In genomic region chr1:155051777-155052398, GRCh38 we compare ENCODE assay signal across 8 cellular contexts. TPM values are rescaled to one million over a fixed set of nuclear protein-coding genes. Genes with fewer than 3 reads are reported as not detected.
DNase-seq lines count a peak whose midpoint lies in the region; ATAC-seq, FAIRE-seq and TF ChIP-seq lines count a peak whose summit lies in the region.

No MANE protein-coding gene starts in this region.

- peak overlapping the region; percentile 79 for H3K4me3 Mint-ChIP-seq in activated B cell treated with CpG ODN at 0.5 μM for 24 hours

- peak overlapping the region; percentile 79 for H3K4me3 ChIP-seq in GM12875 (ENCODE audit: low read depth, low read length)
- H3K4me3 ChIP-seq in HepG2 (replicated peaks in 1 of 3; ENCODE audit: insufficient read depth in 1 of 3, low read depth in 2 of 3, low read length in 3 of 3) = peak overlapping the region; percentile 59 to 88 (median 70)

- H4K20me1 ChIP-seq in HepG2 (ENCODE audit: insufficient read depth, low read length) = no peaks in the 10 kb centered on the region

- TF ChIP-seq RAD21 in HepG2 (CRISPR knock-in tag; IDR thresholded peaks at IDR 0.05) = no peak

- peaks cover 2% of the 10 kb centered on the region for H3K36me3 Mint-ChIP-seq in activated B cell treated with CpG ODN at 0.5 μM for 24 hours (ENCODE audit: low read depth)

- intact Hi-C loops in activated B cell treated with CpG ODN at 0.5 μM for 24 hours (cut with micrococcal nuclease) (loop anchor here (1.0 to 2.0 kb wide), 6 partner anchors 9 to 121 kb away; partner anchors contain the start of genes KRTCAP2, PYGO2, TRIM46 and ZBTB7B), HepG2 (cut with micrococcal nuclease; ENCODE audit: unreplicated experiment) (no loop called here)

- in situ Hi-C loops in HepG2 (cut with HindIII; ENCODE audit: extremely low pct_ligation_motif_present, low pct_unique_long_range_greater_than_20kb) = no loop called here

- H3K27ac ChIP-seq in 22Rv1 = peak overlapping the region; percentile 100
- H3K27ac ChIP-seq in cingulate gyrus (ENCODE audit: low read depth, low read length) = peak overlapping the region; percentile 81
- no peak overlapping the region for H3K27ac ChIP-seq in HepG2 (ENCODE audit: extremely low read length, insufficient read depth, low read length)

- no peak for FAIRE-seq in HepG2 (lab: Jason Lieb, UNC)

- no peak overlapping the region for H3K27ac Mint-ChIP-seq in activated B cell treated with CpG ODN at 0.5 μM for 24 hours

- BruUV-seq in HepG2 (replicated peaks; lab: Mats Ljungman, UMichigan) = no TSS peak

- no peaks in the 10 kb centered on the region for H3K9me3 Mint-ChIP-seq in activated B cell treated with CpG ODN at 0.5 μM for 24 hours

- H3K79me2 ChIP-seq in HepG2 (ENCODE audit: insufficient read depth, low read length) = no peaks in the 10 kb centered on the region

- CTCF ChIA-PET in activated B cell treated with CpG ODN at 0.5 μM for 24 hours (lab: Charles Lee) (interaction anchor here (1.0 to 3.1 kb wide), 8 partner anchors 9 to 492 kb away, joined by 3 to 37 read pairs (median 4); partner anchors contain the start of genes EFNA4 and PYGO2), HepG2 (lab: Yijun Ruan, JAX; ENCODE audit: low intra/inter-chr PET ratio, low total read pairs) (interaction anchor here (0.8 to 1.9 kb wide), 4 partner anchors 10 to 91 kb away, joined by 3 to 7 read pairs (median 4); no protein-coding TSS in a partner anchor)

- peak; percentile 52 for DNase-seq in NCI-H1105 (lab: John Stamatoyannopoulos, UW)
- DNase-seq in activated B cell treated with CpG ODN at 0.5 μM for 24 hours = no peak
- DNase-seq in HepG2 (ENCODE audit: low spot score) = no peak
- DNase-seq in stimulated activated CD8-positive, alpha-beta memory T cell treated with anti-CD3 and anti-CD28 coated beads, Interleukin-12 subunit alpha, Interleukin-12 subunit beta, amount 100 ng/mL, for 4 hours (ENCODE audit: low read depth) = peak; percentile 29

- H2AFZ ChIP-seq in HepG2 (ENCODE audit: low read length) = no peak overlapping the region

- TF ChIP-seq EP300 in HepG2 (IDR thresholded peaks at IDR 0.05; ENCODE audit: low read depth in 2 of 2, low read length in 2 of 2) (no peak), HepG2 (CRISPR knock-in tag; IDR thresholded peaks at IDR 0.05; ENCODE audit: borderline replicate concordance) (no peak)

- POLR2A ChIA-PET in activated B cell treated with CpG ODN at 0.5 μM for 24 hours (lab: Charles Lee) = interaction anchor here (0.8 to 1.6 kb wide), 7 partner anchors 10 to 91 kb away, joined by 3 to 12 read pairs (median 5); partner anchors contain the start of gene FLAD1
- POLR2A ChIA-PET in HepG2 (lab: Yijun Ruan, JAX) = interaction anchor here (0.9 to 2.7 kb wide), 3 partner anchors 13 to 81 kb away, joined by 3 to 8 read pairs (median 4); partner anchors contain the start of gene SHC1

- ATAC-seq in activated B cell treated with CpG ODN at 0.5 μM for 24 hours (ENCODE audit: low read depth) (peak; percentile 26), HepG2 (peak; percentile 16), HG03565 (IDR thresholded peaks at IDR 0.05; ENCODE audit: unreplicated experiment) (no peak)

- peak overlapping the region; percentile 57 for H3K9ac ChIP-seq in HepG2 (ENCODE audit: insufficient read depth, low read depth, low read length)

- TF ChIP-seq CTCF in 22Rv1 (IDR thresholded peaks at IDR 0.05) (no peak), GM12875 (IDR thresholded peaks at IDR 0.05; ENCODE audit: borderline replicate concordance, insufficient read depth, low read depth, low read length) (no peak), activated B cell treated with CpG ODN at 0.5 μM for 24 hours (IDR thresholded peaks at IDR 0.05) (no peak), HepG2 (CRISPR knock-in tag; IDR thresholded peaks at IDR 0.05) (no peak)

- no peaks in the 10 kb centered on the region for H3K9me3 ChIP-seq in HepG2 (ENCODE audit: low read length)

- no peaks in the 10 kb centered on the region for H3K27me3 Mint-ChIP-seq in activated B cell treated with CpG ODN at 0.5 μM for 24 hours

- peaks cover 52% of the 10 kb centered on the region for H3K4me1 ChIP-seq in HepG2 (ENCODE audit: insufficient read depth, low read length)

- H3K4me2 ChIP-seq in HepG2 (ENCODE audit: low read depth, low read length) = peak overlapping the region; percentile 94

- H3K27me3 ChIP-seq in HepG2 (ENCODE audit: control insufficient read depth in 1 of 2, insufficient read depth in 2 of 2, low read length in 2 of 2) = no peaks in the 10 kb centered on the region

- WGBS in HepG2 (ENCODE audit: low lambda C conversion rate) = 3% methylated on average over 16 of the region's 27 CpGs

- peaks cover 22% of the 10 kb centered on the region for H3K4me1 Mint-ChIP-seq in activated B cell treated with CpG ODN at 0.5 μM for 24 hours

- no peak for TF ChIP-seq POLR2A in HepG2 (IDR thresholded peaks at IDR 0.05; ENCODE audit: insufficient read depth in 1 of 2, low read depth in 2 of 2, low read length in 2 of 2)

- peaks cover 0 to 10% of the 10 kb centered on the region in 2 experiments; a peak in 3 of 5 replicates for H3K36me3 ChIP-seq in HepG2 (replicated peaks in 1 of 2; ENCODE audit: control insufficient read depth in 1 of 2, insufficient read depth in 2 of 2, low read length in 2 of 2)

RNA-seq across cellular contexts. Expression of gene ADAM15, which starts 0.8 kb away (rescaled TPM):
- total RNA-seq in activated B cell treated with CpG ODN at 0.5 μM for 24 hours (11.3 and 13.7 TPM in 2 replicates), HepG2 (2016; rRNA removed; fragmentation: Illumina TruSeq; extraction: Trizol) (12.3 and 25.6 TPM in 2 replicates)
- 9.4 and 10.0 TPM in 2 replicates for total RNA-seq in HepG2 (2016; cell fraction: cytosol; rRNA removed; fragmentation: Illumina TruSeq; extraction: Trizol; ENCODE audit: low read depth)
- total RNA-seq in HepG2 (2016; cell fraction: insoluble cytoplasmic fraction; rRNA removed; fragmentation: Illumina TruSeq; extraction: Trizol) = 11.8 and 25.5 TPM in 2 replicates
- 12.6 and 15.4 TPM in 2 replicates for total RNA-seq in HepG2 (2016; cell fraction: membrane; rRNA removed; fragmentation: Illumina TruSeq; extraction: Trizol)
- 22.9 and 27.4 TPM in 2 replicates for total RNA-seq in HepG2 (2016; cell fraction: nucleus; rRNA removed; fragmentation: Illumina TruSeq; extraction: Trizol)
- 17.9 and 24.0 TPM in 2 replicates for polyA plus RNA-seq in HepG2 (2011; rRNA removed)
- polyA plus RNA-seq in HepG2 (2011; cell fraction: cytosol; rRNA removed) = 12.5 and 21.6 TPM in 2 replicates
- polyA plus RNA-seq in HepG2 (2011; cell fraction: nucleus; rRNA removed) = 100 and 115 TPM in 2 replicates
- 14.8 and 20.2 TPM in 2 replicates for polyA plus RNA-seq in HepG2 (2012)
- 8.0 and 8.2 TPM in 2 replicates for polyA plus RNA-seq in HepG2 (2016; cell fraction: cytosol; fragmentation: Illumina TruSeq; extraction: Trizol; ENCODE audit: low read depth)
- 10.2 and 14.0 TPM in 2 replicates for polyA plus RNA-seq in HepG2 (2016; cell fraction: insoluble cytoplasmic fraction; fragmentation: Illumina TruSeq; extraction: Trizol; ENCODE audit: low read depth)
- 11.2 and 16.1 TPM in 2 replicates for polyA plus RNA-seq in HepG2 (2016; cell fraction: membrane; fragmentation: Illumina TruSeq; extraction: Trizol; ENCODE audit: low read depth)
- 65.2 and 66.0 TPM in 2 replicates for polyA plus RNA-seq in HepG2 (2016; cell fraction: nucleus; fragmentation: Illumina TruSeq; extraction: Trizol; ENCODE audit: insufficient read depth, low read depth)
- 69.0 and 416 TPM in 2 replicates for polyA minus RNA-seq in HepG2 (2011; rRNA and poly(A)+ RNA removed; ENCODE audit: low replicate concordance)
- polyA minus RNA-seq in HepG2 (2011; cell fraction: cytosol; rRNA and poly(A)+ RNA removed) = 13.6 and 23.7 TPM in 2 replicates
- 19.4 and 22.5 TPM in 2 replicates for polyA minus RNA-seq in HepG2 (2011; cell fraction: nucleus; rRNA and poly(A)+ RNA removed)

RNA-seq across cellular contexts. Expression of gene EFNA4, which starts 11.7 kb away (rescaled TPM):
- total RNA-seq in activated B cell treated with CpG ODN at 0.5 μM for 24 hours (7.8 and 9.5 TPM in 2 replicates), HepG2 (2016; rRNA removed; fragmentation: Illumina TruSeq; extraction: Trizol) (9.3 and 17.2 TPM in 2 replicates)
- 7.3 and 8.5 TPM in 2 replicates for total RNA-seq in HepG2 (2016; cell fraction: cytosol; rRNA removed; fragmentation: Illumina TruSeq; extraction: Trizol; ENCODE audit: low read depth)
- 11.0 and 17.1 TPM in 2 replicates for total RNA-seq in HepG2 (2016; cell fraction: insoluble cytoplasmic fraction; rRNA removed; fragmentation: Illumina TruSeq; extraction: Trizol)
- 8.8 and 11.0 TPM in 2 replicates for total RNA-seq in HepG2 (2016; cell fraction: membrane; rRNA removed; fragmentation: Illumina TruSeq; extraction: Trizol)
- 11.6 and 14.7 TPM in 2 replicates for total RNA-seq in HepG2 (2016; cell fraction: nucleus; rRNA removed; fragmentation: Illumina TruSeq; extraction: Trizol)
- 12.0 and 13.9 TPM in 2 replicates for polyA plus RNA-seq in HepG2 (2011; rRNA removed)
- 10.6 and 13.8 TPM in 2 replicates for polyA plus RNA-seq in HepG2 (2011; cell fraction: cytosol; rRNA removed)
- polyA plus RNA-seq in HepG2 (2011; cell fraction: nucleus; rRNA removed) = 8.4 and 8.6 TPM in 2 replicates
- 6.5 and 7.0 TPM in 2 replicates for polyA plus RNA-seq in HepG2 (2012)
- 3.8 and 4.4 TPM in 2 replicates for polyA plus RNA-seq in HepG2 (2016; cell fraction: cytosol; fragmentation: Illumina TruSeq; extraction: Trizol; ENCODE audit: low read depth)
- polyA plus RNA-seq in HepG2 (2016; cell fraction: insoluble cytoplasmic fraction; fragmentation: Illumina TruSeq; extraction: Trizol; ENCODE audit: low read depth) = 9.8 and 11.5 TPM in 2 replicates
- 5.1 and 5.2 TPM in 2 replicates for polyA plus RNA-seq in HepG2 (2016; cell fraction: membrane; fragmentation: Illumina TruSeq; extraction: Trizol; ENCODE audit: low read depth)
- polyA plus RNA-seq in HepG2 (2016; cell fraction: nucleus; fragmentation: Illumina TruSeq; extraction: Trizol; ENCODE audit: insufficient read depth, low read depth) = 25.7 and 27.9 TPM in 2 replicates
- polyA minus RNA-seq in HepG2 (2011; rRNA and poly(A)+ RNA removed; ENCODE audit: low replicate concordance) = 11.1 and 12.4 TPM in 2 replicates
- 4.8 and 5.1 TPM in 2 replicates for polyA minus RNA-seq in HepG2 (2011; cell fraction: cytosol; rRNA and poly(A)+ RNA removed)
- polyA minus RNA-seq in HepG2 (2011; cell fraction: nucleus; rRNA and poly(A)+ RNA removed) = 2.4 and 3.6 TPM in 2 replicates

RNA-seq across cellular contexts. Expression of gene DCST1, which starts 18.3 kb away (rescaled TPM):
- total RNA-seq in activated B cell treated with CpG ODN at 0.5 μM for 24 hours (not detected in 2 replicates), HepG2 (2016; rRNA removed; fragmentation: Illumina TruSeq; extraction: Trizol) (not detected in 2 replicates)
- not detected in 2 replicates for total RNA-seq in HepG2 (2016; cell fraction: cytosol; rRNA removed; fragmentation: Illumina TruSeq; extraction: Trizol; ENCODE audit: low read depth)
- not detected in 2 replicates for total RNA-seq in HepG2 (2016; cell fraction: insoluble cytoplasmic fraction; rRNA removed; fragmentation: Illumina TruSeq; extraction: Trizol)
- total RNA-seq in HepG2 (2016; cell fraction: membrane; rRNA removed; fragmentation: Illumina TruSeq; extraction: Trizol) = not detected in 2 replicates
- not detected in 2 replicates for total RNA-seq in HepG2 (2016; cell fraction: nucleus; rRNA removed; fragmentation: Illumina TruSeq; extraction: Trizol)
- polyA plus RNA-seq in HepG2 (2011; rRNA removed) = 0.04 TPM in 1 of 2 replicates, not detected in the other
- polyA plus RNA-seq in HepG2 (2011; cell fraction: cytosol; rRNA removed) = not detected in 2 replicates
- 0.19 and 0.24 TPM in 2 replicates for polyA plus RNA-seq in HepG2 (2011; cell fraction: nucleus; rRNA removed)
- not detected in 2 replicates for polyA plus RNA-seq in HepG2 (2012)
- polyA plus RNA-seq in HepG2 (2016; cell fraction: cytosol; fragmentation: Illumina TruSeq; extraction: Trizol; ENCODE audit: low read depth) = not detected in 2 replicates
- not detected in 2 replicates for polyA plus RNA-seq in HepG2 (2016; cell fraction: insoluble cytoplasmic fraction; fragmentation: Illumina TruSeq; extraction: Trizol; ENCODE audit: low read depth)
- not detected in 2 replicates for polyA plus RNA-seq in HepG2 (2016; cell fraction: membrane; fragmentation: Illumina TruSeq; extraction: Trizol; ENCODE audit: low read depth)
- not detected in 2 replicates for polyA plus RNA-seq in HepG2 (2016; cell fraction: nucleus; fragmentation: Illumina TruSeq; extraction: Trizol; ENCODE audit: insufficient read depth, low read depth)
- polyA minus RNA-seq in HepG2 (2011; rRNA and poly(A)+ RNA removed; ENCODE audit: low replicate concordance) = not detected in 2 replicates
- polyA minus RNA-seq in HepG2 (2011; cell fraction: cytosol; rRNA and poly(A)+ RNA removed) = not detected in 2 replicates
- polyA minus RNA-seq in HepG2 (2011; cell fraction: nucleus; rRNA and poly(A)+ RNA removed) = not detected in 2 replicates

RNA-seq across cellular contexts. Expression of gene DCST2, which starts 18.3 kb away (rescaled TPM):
- total RNA-seq in activated B cell treated with CpG ODN at 0.5 μM for 24 hours (1.0 TPM in 1 of 2 replicates, not detected in the other), HepG2 (2016; rRNA removed; fragmentation: Illumina TruSeq; extraction: Trizol) (not detected in 2 replicates)
- not detected in 2 replicates for total RNA-seq in HepG2 (2016; cell fraction: cytosol; rRNA removed; fragmentation: Illumina TruSeq; extraction: Trizol; ENCODE audit: low read depth)
- total RNA-seq in HepG2 (2016; cell fraction: insoluble cytoplasmic fraction; rRNA removed; fragmentation: Illumina TruSeq; extraction: Trizol) = not detected in 2 replicates
- total RNA-seq in HepG2 (2016; cell fraction: membrane; rRNA removed; fragmentation: Illumina TruSeq; extraction: Trizol) = not detected in 2 replicates
- total RNA-seq in HepG2 (2016; cell fraction: nucleus; rRNA removed; fragmentation: Illumina TruSeq; extraction: Trizol) = not detected in 2 replicates
- polyA plus RNA-seq in HepG2 (2011; rRNA removed) = 0.74 and 0.80 TPM in 2 replicates
- 0.17 and 0.19 TPM in 2 replicates for polyA plus RNA-seq in HepG2 (2011; cell fraction: cytosol; rRNA removed)
- 7.8 and 11.4 TPM in 2 replicates for polyA plus RNA-seq in HepG2 (2011; cell fraction: nucleus; rRNA removed)
- polyA plus RNA-seq in HepG2 (2012) = 0.35 and 1.6 TPM in 2 replicates
- 0.29 TPM in 1 of 2 replicates, not detected in the other for polyA plus RNA-seq in HepG2 (2016; cell fraction: cytosol; fragmentation: Illumina TruSeq; extraction: Trizol; ENCODE audit: low read depth)
- not detected in 2 replicates for polyA plus RNA-seq in HepG2 (2016; cell fraction: insoluble cytoplasmic fraction; fragmentation: Illumina TruSeq; extraction: Trizol; ENCODE audit: low read depth)
- polyA plus RNA-seq in HepG2 (2016; cell fraction: membrane; fragmentation: Illumina TruSeq; extraction: Trizol; ENCODE audit: low read depth) = not detected in 2 replicates
- polyA plus RNA-seq in HepG2 (2016; cell fraction: nucleus; fragmentation: Illumina TruSeq; extraction: Trizol; ENCODE audit: insufficient read depth, low read depth) = 0.29 TPM in 1 of 2 replicates, not detected in the other
- polyA minus RNA-seq in HepG2 (2011; rRNA and poly(A)+ RNA removed; ENCODE audit: low replicate concordance) = 0.08 and 2.6 TPM in 2 replicates
- polyA minus RNA-seq in HepG2 (2011; cell fraction: cytosol; rRNA and poly(A)+ RNA removed) = not detected in 2 replicates
- polyA minus RNA-seq in HepG2 (2011; cell fraction: nucleus; rRNA and poly(A)+ RNA removed) = 0.37 TPM in 1 of 2 replicates, not detected in the other

RNA-seq across cellular contexts. Expression of gene EFNA3, which starts 26.7 kb away (rescaled TPM):
- total RNA-seq in activated B cell treated with CpG ODN at 0.5 μM for 24 hours (1.2 and 1.7 TPM in 2 replicates), HepG2 (2016; rRNA removed; fragmentation: Illumina TruSeq; extraction: Trizol) (1.0 and 1.6 TPM in 2 replicates)
- 0.62 and 0.71 TPM in 2 replicates for total RNA-seq in HepG2 (2016; cell fraction: cytosol; rRNA removed; fragmentation: Illumina TruSeq; extraction: Trizol; ENCODE audit: low read depth)
- 1.1 and 1.4 TPM in 2 replicates for total RNA-seq in HepG2 (2016; cell fraction: insoluble cytoplasmic fraction; rRNA removed; fragmentation: Illumina TruSeq; extraction: Trizol)
- total RNA-seq in HepG2 (2016; cell fraction: membrane; rRNA removed; fragmentation: Illumina TruSeq; extraction: Trizol) = 1.1 TPM in 2 replicates
- 0.22 and 0.34 TPM in 2 replicates for total RNA-seq in HepG2 (2016; cell fraction: nucleus; rRNA removed; fragmentation: Illumina TruSeq; extraction: Trizol)
- polyA plus RNA-seq in HepG2 (2011; rRNA removed) = 5.7 and 6.8 TPM in 2 replicates
- polyA plus RNA-seq in HepG2 (2011; cell fraction: cytosol; rRNA removed) = 3.6 and 6.1 TPM in 2 replicates
- 6.0 and 6.7 TPM in 2 replicates for polyA plus RNA-seq in HepG2 (2011; cell fraction: nucleus; rRNA removed)
- polyA plus RNA-seq in HepG2 (2012) = 4.7 and 5.0 TPM in 2 replicates
- polyA plus RNA-seq in HepG2 (2016; cell fraction: cytosol; fragmentation: Illumina TruSeq; extraction: Trizol; ENCODE audit: low read depth) = 0.71 and 0.87 TPM in 2 replicates
- 1.6 and 1.7 TPM in 2 replicates for polyA plus RNA-seq in HepG2 (2016; cell fraction: insoluble cytoplasmic fraction; fragmentation: Illumina TruSeq; extraction: Trizol; ENCODE audit: low read depth)
- 0.94 and 1.0 TPM in 2 replicates for polyA plus RNA-seq in HepG2 (2016; cell fraction: membrane; fragmentation: Illumina TruSeq; extraction: Trizol; ENCODE audit: low read depth)
- 1.4 and 2.1 TPM in 2 replicates for polyA plus RNA-seq in HepG2 (2016; cell fraction: nucleus; fragmentation: Illumina TruSeq; extraction: Trizol; ENCODE audit: insufficient read depth, low read depth)
- 8.7 and 10.6 TPM in 2 replicates for polyA minus RNA-seq in HepG2 (2011; rRNA and poly(A)+ RNA removed; ENCODE audit: low replicate concordance)
- polyA minus RNA-seq in HepG2 (2011; cell fraction: cytosol; rRNA and poly(A)+ RNA removed) = 1.8 and 2.5 TPM in 2 replicates
- 1.2 TPM in 1 of 2 replicates, not detected in the other for polyA minus RNA-seq in HepG2 (2011; cell fraction: nucleus; rRNA and poly(A)+ RNA removed)

Comparison
In these comparisons a context has a peak if more than half of its experiments do, and no peak if none do; other contexts are left out.
1. DNase-seq: peak in NCI-H1105 (single experiment) and stimulated activated CD8-positive, alpha-beta memory T cell treated with anti-CD3 and anti-CD28 coated beads, Interleukin-12 subunit alpha, Interleukin-12 subunit beta, amount 100 ng/mL, for 4 hours (single experiment); none in activated B cell treated with CpG ODN at 0.5 μM for 24 hours (single experiment) and HepG2 (single experiment).